ENCODE assay signal across 31 cellular contexts in the genomic region with DNA sequence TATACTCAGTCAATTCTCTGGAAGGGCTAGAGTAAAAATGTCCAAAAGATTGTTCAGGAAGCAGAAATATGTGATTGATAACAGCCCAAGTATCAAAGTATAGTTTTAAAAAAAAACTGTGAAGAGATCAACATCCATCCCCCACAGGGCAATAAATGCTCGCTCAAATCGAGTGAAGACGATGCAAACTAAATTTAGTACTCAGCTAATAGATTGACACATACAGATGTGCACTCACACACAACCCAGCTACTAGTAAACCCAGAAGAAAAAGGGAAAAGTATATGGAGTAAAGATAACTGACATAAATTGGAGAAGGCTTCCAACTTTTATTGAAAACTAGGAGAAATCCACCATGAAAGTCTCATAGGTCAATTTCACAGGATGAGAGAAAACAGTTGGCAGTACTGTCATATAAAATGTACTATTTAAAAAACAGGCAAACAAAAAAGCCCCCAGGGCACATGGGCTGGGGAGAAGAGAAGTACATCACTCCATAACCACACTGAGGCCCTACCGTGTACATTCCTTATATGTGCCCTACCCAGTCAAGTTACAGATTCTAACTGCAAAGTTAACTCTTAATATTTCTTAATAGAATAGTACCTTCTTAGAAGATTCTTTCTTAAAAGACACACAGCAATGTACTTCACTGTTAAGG.
DNase-seq lines count a peak whose midpoint lies in the region; ATAC-seq and TF ChIP-seq lines count a peak whose summit lies in the region.
"Had no signal": no experiment of that assay in that cellular context is flagged by ENCODE, and none has a peak within 500 bp of the region (broad histone marks: within the 10 kb centered on the region; RNA-seq: fewer than 3 reads in every experiment).

No MANE protein-coding gene starts in this region.

- H3K4me3 Mint-ChIP-seq in activated T-cell treated with anti-CD3 and anti-CD28 coated beads, Interleukin-2, amount 50 U/mL, for 24 hours, result no peak overlapping the region
- no peak overlapping the region for H3K4me3 Mint-ChIP-seq in chondrocyte (ENCODE audit: unreplicated experiment)
- no peak overlapping the region for H3K4me3 Mint-ChIP-seq in progenitor cell of endocrine pancreas (ENCODE audit: low read depth)
- H3K4me3 Mint-ChIP-seq: CD4-positive, alpha-beta T cell; stimulated activated naive CD8-positive, alpha-beta T cell treated with anti-CD3 and anti-CD28 coated beads, Interleukin-15, amount 100 ng/mL, for 72 hours; T-helper 17 cell had no signal

- peak overlapping the region; percentile 11 for H3K27ac Mint-ChIP-seq in activated T-cell treated with anti-CD3 and anti-CD28 coated beads, Interleukin-2, amount 50 U/mL, for 24 hours
- peak overlapping the region; percentile 32 for H3K27ac Mint-ChIP-seq in chondrocyte (ENCODE audit: unreplicated experiment)
- peak overlapping the region; percentile 62 for H3K27ac Mint-ChIP-seq in progenitor cell of endocrine pancreas
- H3K27ac Mint-ChIP-seq: CD4-positive, alpha-beta T cell; stimulated activated naive CD8-positive, alpha-beta T cell treated with anti-CD3 and anti-CD28 coated beads, Interleukin-15, amount 100 ng/mL, for 72 hours; T-helper 17 cell had no signal

- no peaks in the 10 kb centered on the region for H3K27me3 Mint-ChIP-seq in activated T-cell treated with anti-CD3 and anti-CD28 coated beads, Interleukin-2, amount 50 U/mL, for 24 hours
- H3K27me3 Mint-ChIP-seq in chondrocyte (ENCODE audit: low read depth) (no peaks in the 10 kb centered on the region), progenitor cell of endocrine pancreas (no peaks in the 10 kb centered on the region)
- H3K27me3 Mint-ChIP-seq: CD4-positive, alpha-beta T cell; stimulated activated naive CD8-positive, alpha-beta T cell treated with anti-CD3 and anti-CD28 coated beads, Interleukin-15, amount 100 ng/mL, for 72 hours; T-helper 17 cell had no signal

- peaks cover 66% of the 10 kb centered on the region for H3K4me1 Mint-ChIP-seq in activated T-cell treated with anti-CD3 and anti-CD28 coated beads, Interleukin-2, amount 50 U/mL, for 24 hours (ENCODE audit: low read depth)
- H3K4me1 Mint-ChIP-seq in chondrocyte (ENCODE audit: low read depth) (peaks cover 61% of the 10 kb centered on the region), progenitor cell of endocrine pancreas (ENCODE audit: low read depth) (no peaks in the 10 kb centered on the region)

- no peaks in the 10 kb centered on the region for H3K9me3 Mint-ChIP-seq in activated T-cell treated with anti-CD3 and anti-CD28 coated beads, Interleukin-2, amount 50 U/mL, for 24 hours
- H3K9me3 Mint-ChIP-seq in chondrocyte (ENCODE audit: low read depth) (no peaks in the 10 kb centered on the region), progenitor cell of endocrine pancreas (ENCODE audit: low read depth) (no peaks in the 10 kb centered on the region)
- H3K9me3 Mint-ChIP-seq: CD4-positive, alpha-beta T cell; stimulated activated naive CD8-positive, alpha-beta T cell treated with anti-CD3 and anti-CD28 coated beads, Interleukin-15, amount 100 ng/mL, for 72 hours had no signal

- DNase-seq in activated T-cell treated with anti-CD3 and anti-CD28 coated beads, Interleukin-2, amount 50 U/mL, for 24 hours, result no peak
- no peak for DNase-seq in activated T-cell treated with anti-CD3 and anti-CD28 coated beads, Interleukin-2, amount 50 U/mL, for 1 hour
- DNase-seq in LHCN-M2 (ENCODE audit: low read depth), result peak; percentile 25
- DNase-seq in chondrocyte (ENCODE audit: low spot score), result no peak
- no peak for DNase-seq in progenitor cell of endocrine pancreas (ENCODE audit: low spot score, unreplicated experiment)
- DNase-seq in NCI-H1694 treated with DMSO at 0.1 percent for 48 hours (lab: John Stamatoyannopoulos, UW), result no peak
- no peak for DNase-seq in erythroblast (lab: John Stamatoyannopoulos, UW)
- DNase-seq: activated CD4-positive, CD25-positive, alpha-beta regulatory T cell treated with anti-CD3 and anti-CD28 coated beads, Interleukin-2, amount 50 U/mL, for 72 hours; activated CD8-positive, alpha-beta memory T cell treated with anti-CD3 and anti-CD28 coated beads for 24 hours; activated effector memory CD4-positive, alpha-beta T cell treated with anti-CD3 and anti-CD28 coated beads, Interleukin-2, amount 50 U/mL, for 16 hours; activated T-cell treated with anti-CD3 and anti-CD28 coated beads for 4 hours; adrenal gland; body of pancreas; CD4-positive, alpha-beta T cell; GOT3; hypothalamus; MG63; NCI-H1105; NCI-H187 treated with DMSO at 0.1 percent for 48 hours; NCI-H2171 treated with DMSO at 0.1 percent for 48 hours; NCI-H510A; OCI-M1; right cardiac atrium; stimulated activated CD8-positive, alpha-beta memory T cell treated with anti-CD3 and anti-CD28 coated beads, Interleukin-4, amount 100 ng/mL, for 48 hours; stimulated activated naive CD8-positive, alpha-beta T cell treated with anti-CD3 and anti-CD28 coated beads, Interleukin-15, amount 100 ng/mL, for 72 hours; T-helper 17 cell had no signal

- TF ChIP-seq POLR2A in erythroblast (IDR thresholded peaks at IDR 0.05; ENCODE audit: low read length), result no peak

- TF ChIP-seq CTCF in chondrocyte (IDR thresholded peaks at IDR 0.05) (no peak), progenitor cell of endocrine pancreas (IDR thresholded peaks at IDR 0.05; ENCODE audit: unreplicated experiment) (no peak)

- ATAC-seq in HG03442 (IDR thresholded peaks at IDR 0.05; ENCODE audit: unreplicated experiment), result no peak
- ATAC-seq: body of pancreas; gastroesophageal sphincter; K562; lower lobe of right lung; right cardiac atrium; SK-N-SH treated with all-trans-retinoic acid at 6 μM for 48 hours; stimulated activated naive CD8-positive, alpha-beta T cell treated with anti-CD3 and anti-CD28 coated beads, Interleukin-15, amount 100 ng/mL, for 72 hours; T-helper 17 cell had no signal

- peaks cover 72% of the 10 kb centered on the region for H3K36me3 Mint-ChIP-seq in activated T-cell treated with anti-CD3 and anti-CD28 coated beads, Interleukin-2, amount 50 U/mL, for 24 hours (ENCODE audit: low read depth)
- peaks cover 12% of the 10 kb centered on the region for H3K36me3 Mint-ChIP-seq in chondrocyte (ENCODE audit: low read depth)
- peaks cover 25% of the 10 kb centered on the region for H3K36me3 Mint-ChIP-seq in progenitor cell of endocrine pancreas (ENCODE audit: insufficient read depth)

Comparison
In these comparisons a context has a peak if more than half of its experiments do, and no peak if none do; other contexts are left out.
1. H3K27ac Mint-ChIP-seq: peak in every context shown above with its lines; median percentile 62 in progenitor cell of endocrine pancreas; 32 in chondrocyte; 11 in activated T-cell treated with anti-CD3 and anti-CD28 coated beads, Interleukin-2, amount 50 U/mL, for 24 hours.